ENCODE assay signal across 12 cellular contexts in the genomic region with DNA sequence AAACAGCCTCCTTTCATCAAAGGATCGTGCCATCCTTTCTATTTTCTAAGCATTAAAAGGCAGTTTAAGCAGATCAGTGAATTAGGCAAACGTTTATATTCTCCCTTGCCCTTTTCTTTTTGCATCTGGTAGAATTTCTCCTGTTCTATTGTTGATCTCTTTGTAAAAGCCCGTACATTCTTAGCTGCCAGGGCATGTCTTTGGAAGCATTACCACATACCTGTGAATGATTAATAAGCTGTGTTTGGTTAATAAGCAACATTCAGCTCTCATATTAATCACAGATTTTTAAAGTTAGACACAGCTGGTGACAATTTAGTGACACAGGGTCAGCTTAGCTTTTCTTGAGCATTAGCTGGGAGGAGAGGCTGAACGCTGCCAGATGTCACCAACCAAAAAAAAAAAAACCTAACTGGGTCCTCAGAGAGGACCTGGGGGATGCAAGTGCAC. TPM values are rescaled to one million over a fixed set of nuclear protein-coding genes. Genes with fewer than 3 reads are reported as not detected.
A peak's percentile ranks its signal among the peaks of the same experiment; 100 is the strongest.
DNase-seq lines count a peak whose midpoint lies in the region; ATAC-seq, FAIRE-seq and TF ChIP-seq lines count a peak whose summit lies in the region.
"Had no signal": no experiment of that assay in that cellular context is flagged by ENCODE, and none has a peak within 500 bp of the region (broad histone marks: within the 10 kb centered on the region; RNA-seq: fewer than 3 reads in every experiment).

No MANE protein-coding gene starts in this region.

- POLR2A ChIA-PET in H1 (lab: Charles Lee; ENCODE audit: partially characterized antibody), result interaction anchor here (2.0 kb wide), 1 partner anchor 31 kb away, joined by 7 read pairs; no protein-coding TSS in a partner anchor

- H3K4me3 ChIP-seq in H1 (ENCODE audit: extremely low read depth in 1 of 4, insufficient read depth in 2 of 4, low read depth in 3 of 4, low read length in 4 of 4) (no peak overlapping the region), mesenchymal stem cell (ENCODE audit: insufficient read depth in 1 of 2, low read depth in 1 of 2, low read length in 2 of 2) (no peak overlapping the region)
- H3K4me3 ChIP-seq: lung had no signal

- H4K91ac ChIP-seq in H1 (replicated peaks; ENCODE audit: insufficient read length, low read length) (no peak overlapping the region), mesenchymal stem cell (ENCODE audit: low read length) (no peak overlapping the region)

- no peak for TF ChIP-seq POLR2A in H1 (IDR thresholded peaks at IDR 0.05; ENCODE audit: control extremely low read depth in 1 of 2, low read depth in 2 of 2, low read length in 2 of 2)
- no peak for TF ChIP-seq POLR2A in GM12892 (IDR thresholded peaks at IDR 0.05; ENCODE audit: low read depth, low read length)

- no peak overlapping the region for H2BK120ac ChIP-seq in H1 (replicated peaks; ENCODE audit: low read depth, low read length)
- no peak overlapping the region for H2BK120ac ChIP-seq in mesenchymal stem cell (ENCODE audit: low read depth, low read length)

- H4K8ac ChIP-seq in H1 (ENCODE audit: extremely low read depth, insufficient read depth, low read length), result no peak overlapping the region
- H4K8ac ChIP-seq in mesenchymal stem cell (ENCODE audit: low read length), result no peak overlapping the region

- no peaks in the 10 kb centered on the region for H3K79me2 ChIP-seq in H1 (ENCODE audit: control insufficient read depth in 1 of 2, insufficient read depth in 2 of 2, low read length in 2 of 2)

- H3K18ac ChIP-seq in H1 (ENCODE audit: extremely low read depth, low read length), result no peak overlapping the region
- no peak overlapping the region for H3K18ac ChIP-seq in mesenchymal stem cell (ENCODE audit: low read depth in 1 of 2, low read length in 2 of 2)

- no peaks in the 10 kb centered on the region for H4K20me1 ChIP-seq in H1 (replicated peaks in 1 of 2; ENCODE audit: control insufficient read depth in 1 of 2, insufficient read depth in 2 of 2, low read length in 2 of 2)

- H3K4ac ChIP-seq in H1 (replicated peaks; ENCODE audit: insufficient read length, low read depth, low read length), result no peak overlapping the region
- no peak overlapping the region for H3K4ac ChIP-seq in mesenchymal stem cell (ENCODE audit: low read depth in 1 of 2, low read length in 2 of 2)

- H2AK5ac ChIP-seq in H1 (ENCODE audit: low read depth, low read length) (no peak overlapping the region), mesenchymal stem cell (ENCODE audit: low read length, severe bottlenecking) (peak overlapping the region; percentile 84)

- WGBS in H1 (ENCODE audit: extremely low coverage in 1 of 2, insufficient coverage in 1 of 2, insufficient read length in 1 of 2, insufficient replicate concordance in 2 of 2, low coverage in 1 of 2, low lambda C conversion rate in 2 of 2, missing lambda C conversion rate in 1 of 2), 2 experiments, result 84% methylated on average over 4 of the region's 4 CpGs; no CpG with 5 or more reads in 1 of the 2 experiments
- WGBS in mesenchymal stem cell, result 78% methylated on average over 3 of the region's 4 CpGs

- DNase-seq in Caki2 (ENCODE audit: low read depth), result peak; percentile 82
- no peak for DNase-seq in H1 (ENCODE audit: low read depth in 1 of 2, low spot score in 2 of 2)
- DNase-seq in mesenchymal stem cell, result no peak
- DNase-seq in germinal center (ENCODE audit: low spot score), result no peak
- no peak for DNase-seq in sciatic nerve (ENCODE audit: low spot score)
- DNase-seq in GM12892 (ENCODE audit: insufficient read length), result no peak
- DNase-seq: NCI-H510A treated with DMSO at 0.1 percent for 48 hours, substantia nigra had no signal

- H3K56ac ChIP-seq in H1 (replicated peaks; ENCODE audit: insufficient read length, low read depth, low read length), result no peak overlapping the region

- H3K4me1 ChIP-seq in H1 (replicated peaks in 1 of 4; ENCODE audit: control insufficient read depth in 3 of 4, insufficient read depth in 4 of 4, low read length in 3 of 4) (peaks cover 6 to 15% (median 10%) of the 10 kb centered on the region in 4 experiments), mesenchymal stem cell (ENCODE audit: control insufficient read depth, insufficient read depth, low read depth, low read length) (peaks cover 21% of the 10 kb centered on the region)

- H4K5ac ChIP-seq in H1 (ENCODE audit: insufficient read length, low read depth, low read length), result no peak overlapping the region

- in situ Hi-C loops in Caki2 (cut with HindIII; ENCODE audit: low pct_unique_long_range_greater_than_20kb, low sequenced_read_pairs), result no loop called here

- no peaks in the 10 kb centered on the region for H3K36me3 ChIP-seq in H1 (ENCODE audit: control insufficient read depth in 2 of 4, insufficient read depth in 4 of 4, low read length in 3 of 4)
- H3K36me3 ChIP-seq in mesenchymal stem cell (ENCODE audit: control insufficient read depth in 1 of 2, insufficient read depth in 2 of 2, low read depth in 1 of 2, low read length in 2 of 2), result no peaks in the 10 kb centered on the region

- H3K79me1 ChIP-seq in H1 (ENCODE audit: low read depth, low read length) (no peaks in the 10 kb centered on the region; the same call in 1 of the 2 replicates), mesenchymal stem cell (replicated peaks; ENCODE audit: low read length, poor library complexity, severe bottlenecking) (peaks cover 18% of the 10 kb centered on the region)

- H2BK12ac ChIP-seq in H1 (ENCODE audit: low read depth, low read length) (no peak overlapping the region), mesenchymal stem cell (ENCODE audit: low read length in 2 of 2) (no peak overlapping the region)

- no peak overlapping the region; the same call in 1 of the 2 replicates for H2BK15ac ChIP-seq in H1 (ENCODE audit: low read length)
- H2BK15ac ChIP-seq in mesenchymal stem cell (ENCODE audit: low read depth, poor library complexity, severe bottlenecking), result no peak overlapping the region

- TF ChIP-seq RAD21 in H1 (IDR thresholded peaks at IDR 0.05 in 1 of 2, conservative IDR thresholded peaks at IDR 0.05 in 1 of 2; ENCODE audit: low read depth in 2 of 2, low read length in 2 of 2), result no peak

- no peak for TF ChIP-seq CTCF in H1 (IDR thresholded peaks at IDR 0.05; ENCODE audit: control extremely low read depth in 1 of 3, insufficient read depth in 1 of 3, low read depth in 1 of 3, low read length in 3 of 3)

- FAIRE-seq in H1 (lab: Jason Lieb, UNC) (no peak), GM12892 (lab: Jason Lieb, UNC) (no peak)

- H2BK20ac ChIP-seq in H1 (ENCODE audit: low read length), result no peak overlapping the region

- H3K4me2 ChIP-seq in H1 (ENCODE audit: insufficient read depth in 1 of 2, low read depth in 2 of 2, low read length in 2 of 2) (no peak overlapping the region), mesenchymal stem cell (ENCODE audit: low read length, poor library complexity, severe bottlenecking) (peak overlapping the region; percentile 42)

- TF ChIP-seq EP300 in H1 (IDR thresholded peaks at IDR 0.05; ENCODE audit: borderline replicate concordance in 1 of 2, low read depth in 2 of 2, low read length in 2 of 2), result no peak

- H2AFZ ChIP-seq in H1 (ENCODE audit: low read length) (0 out of 2 replicates have a peak overlapping the region, but pooled peaks have one; percentile 2), mesenchymal stem cell (ENCODE audit: low read depth, low read length) (no peak overlapping the region)

- H3K27ac ChIP-seq in H1 (ENCODE audit: low read depth, low read length), result no peak overlapping the region
- peak overlapping the region; percentile 91 for H3K27ac ChIP-seq in mesenchymal stem cell (ENCODE audit: low read length, poor library complexity, severe bottlenecking)

- ATAC-seq in HG03378 (IDR thresholded peaks at IDR 0.05; ENCODE audit: unreplicated experiment) (peak; percentile 70), sciatic nerve (no peak), HG03571 (IDR thresholded peaks at IDR 0.05; ENCODE audit: unreplicated experiment) (no peak)
- ATAC-seq: activated CD4-positive, CD25-positive, alpha-beta regulatory T cell treated with anti-CD3 and anti-CD28 coated beads, Interleukin-2, amount 50 U/mL, for 24 hours had no signal

- H2BK5ac ChIP-seq in H1 (ENCODE audit: low read depth, low read length), result no peak overlapping the region
- peak overlapping the region; percentile 73 for H2BK5ac ChIP-seq in mesenchymal stem cell (ENCODE audit: low read depth, low read length, poor library complexity, severe bottlenecking)

- H3K9me3 ChIP-seq in H1 (ENCODE audit: insufficient read depth in 2 of 2, low read depth in 1 of 2, low read length in 1 of 2) (no peaks in the 10 kb centered on the region), mesenchymal stem cell (ENCODE audit: control insufficient read depth, low read length) (peaks cover 4% of the 10 kb centered on the region)

- H3K23ac ChIP-seq in H1 (ENCODE audit: insufficient read length), result no peak overlapping the region
- no peak overlapping the region for H3K23ac ChIP-seq in mesenchymal stem cell (ENCODE audit: low read length in 2 of 2)

- H3K23me2 ChIP-seq in H1 (ENCODE audit: low read depth, low read length), result no peaks in the 10 kb centered on the region

- CTCF ChIA-PET in H1 (lab: Charles Lee; ENCODE audit: partially characterized antibody), result interaction anchor here (0.8 to 2.8 kb wide), 4 partner anchors 18 to 164 kb away, joined by 3 to 13 read pairs (median 4); a partner anchor contains a TSS

- H3K27me3 ChIP-seq in H1 (replicated peaks in 1 of 4; ENCODE audit: control insufficient read depth in 3 of 4, extremely low read depth in 1 of 4, insufficient read depth in 3 of 4, low read length in 3 of 4) (no peaks in the 10 kb centered on the region), mesenchymal stem cell (ENCODE audit: control insufficient read depth in 1 of 2, insufficient read depth in 1 of 2, low read length in 2 of 2) (no peaks in the 10 kb centered on the region)

- H3K9ac ChIP-seq in H1 (replicated peaks in 1 of 4; ENCODE audit: extremely low read depth in 1 of 4, low read depth in 3 of 4, low read length in 3 of 4), result no peak overlapping the region
- H3K9ac ChIP-seq in mesenchymal stem cell (ENCODE audit: low read length), result peak overlapping the region; percentile 32

- intact Hi-C loops in sciatic nerve (cut with DNase I), result no loop called here

- H3K14ac ChIP-seq in H1 (ENCODE audit: insufficient read length) (no peak overlapping the region), mesenchymal stem cell (ENCODE audit: low read length in 2 of 2) (no peak overlapping the region)

RNA-seq across cellular contexts. Expression of a gene that starts 33.8 kb away (rescaled TPM):
- 3.0 and 5.5 TPM in 2 replicates for total RNA-seq in Caki2 (2014; rRNA removed; shearing (Covaris generic); ENCODE audit: low replicate concordance)
- total RNA-seq in H1 (2021; fragmentation: NEBNext Ultra II Directional; extraction: Animal tissue kit (Norgen Biotek cat#: 25700)), result 4.7 and 5.7 TPM in 2 replicates
- 1.3 and 2.2 TPM in 2 replicates for polyA plus RNA-seq in H1 (2011; rRNA removed)
- polyA plus RNA-seq in H1 (2011; cell fraction: cytosol; rRNA removed), result 1.4 TPM
- polyA plus RNA-seq in H1 (2011; cell fraction: nucleus; rRNA removed), result 3.5 TPM
- polyA plus RNA-seq in H1 (2012, experiment 1 of 2), result 0.71 to 1.0 TPM (median 0.84 TPM) in 4 replicates
- polyA plus RNA-seq in H1 (2012, experiment 2 of 2), result 0.03 TPM
- 3.4 TPM for polyA plus RNA-seq in H1 (2013, experiment 1 of 2)
- 3.0 TPM for polyA plus RNA-seq in H1 (2013, experiment 2 of 2)
- polyA minus RNA-seq in H1 (2011; rRNA and poly(A)+ RNA removed), result 3.4 and 6.8 TPM in 2 replicates
- polyA minus RNA-seq in H1 (2011; cell fraction: cytosol; rRNA and poly(A)+ RNA removed), result 1.3 TPM
- polyA minus RNA-seq in H1 (2011; cell fraction: nucleus; rRNA and poly(A)+ RNA removed), result 4.3 TPM
- 32.4 TPM for polyA plus RNA-seq in mesenchymal stem cell (2013, experiment 1 of 2)
- polyA plus RNA-seq in mesenchymal stem cell (2013, experiment 2 of 2), result 33.1 TPM
- total RNA-seq in sciatic nerve, result 237 TPM
- polyA plus RNA-seq in GM12892 (2012; ENCODE audit: missing spikeins), result 9.0 TPM

Comparison
In these comparisons a context has a peak if more than half of its experiments do, and no peak if none do; other contexts are left out.
1. RNA of a gene that starts 33.8 kb away (total RNA-seq): 237 TPM in sciatic nerve (single experiment); 4.7 to 5.7 TPM in H1 and 3.0 to 5.5 TPM in Caki2; every median in the first group is over 10 times any median in the second.